8 cellular contexts compared by ENCODE assay signal in the genomic region with DNA sequence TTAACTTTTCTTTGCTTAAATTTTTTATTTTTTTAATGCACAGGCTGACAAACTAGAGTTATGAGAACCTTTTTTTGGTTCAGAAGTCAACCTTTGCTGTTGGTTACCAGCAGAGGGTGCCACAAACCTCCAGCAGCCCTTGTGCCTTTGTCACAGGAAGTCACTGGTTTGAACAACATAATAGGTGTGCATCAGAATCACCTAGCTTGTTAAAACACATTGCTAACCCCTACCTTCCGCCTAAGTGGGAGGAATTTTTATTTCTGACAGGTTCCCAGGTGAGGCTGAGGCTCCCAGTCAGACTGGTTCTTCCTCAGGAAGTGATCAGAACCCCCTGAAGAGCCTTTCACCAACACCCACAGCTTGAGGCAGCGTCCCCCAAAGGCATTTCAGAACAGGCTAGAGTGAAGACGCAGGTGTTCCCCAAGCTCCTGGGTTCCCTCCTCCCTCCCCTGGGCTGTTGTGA. TPM values are rescaled to one million over a fixed set of nuclear protein-coding genes. Genes with fewer than 3 reads are reported as not detected.
A peak's percentile ranks its signal among the peaks of the same experiment; 100 is the strongest.
DNase-seq lines count a peak whose midpoint lies in the region; ATAC-seq, FAIRE-seq and TF ChIP-seq lines count a peak whose summit lies in the region.

No MANE protein-coding gene starts in this region.

- H3K27ac Mint-ChIP-seq in mesothelial cell of epicardium = peak overlapping the region; percentile 34

- CTCF ChIA-PET in endothelial cell of umbilical vein (lab: Charles Lee) = interaction anchor here (0.7 to 2.8 kb wide), 15 partner anchors 10 to 84 kb away, joined by 3 to 61 read pairs (median 8); a partner anchor contains a TSS

- no peak overlapping the region for H3K4me2 ChIP-seq in endothelial cell of umbilical vein (ENCODE audit: insufficient read depth, low read length)

- H3K9me3 Mint-ChIP-seq in mesothelial cell of epicardium = peaks cover 3% of the 10 kb centered on the region

- peaks cover 7% of the 10 kb centered on the region for H3K4me1 ChIP-seq in endothelial cell of umbilical vein (ENCODE audit: control insufficient read depth, extremely low read depth, insufficient read depth, low read length)

- intact Hi-C loops in endothelial cell of umbilical vein (cut with micrococcal nuclease) = loop anchor here (1.0 to 2.0 kb wide), 3 partner anchors 23 to 47 kb away; a partner anchor contains a TSS

- peaks cover 6% of the 10 kb centered on the region for H3K36me3 Mint-ChIP-seq in mesothelial cell of epicardium

- H3K27me3 ChIP-seq in endothelial cell of umbilical vein (ENCODE audit: control insufficient read depth in 2 of 2, insufficient read depth in 2 of 2, low read length in 2 of 2) = no peaks in the 10 kb centered on the region

- no peaks in the 10 kb centered on the region for H3K9me3 ChIP-seq in endothelial cell of umbilical vein (replicated peaks; ENCODE audit: control insufficient read depth, insufficient read depth, low read length)

- DNase-seq in NCI-H2227 (lab: John Stamatoyannopoulos, UW; ENCODE audit: unreplicated experiment) (peak; percentile 31), endothelial cell of umbilical vein (ENCODE audit: low read depth, low spot score) (peak; percentile 66), mesothelial cell of epicardium (ENCODE audit: low spot score in 2 of 2, unreplicated experiment in 2 of 2) (no peak)
- peak; percentile 36 to 50 for DNase-seq in activated CD8-positive, alpha-beta memory T cell treated with anti-CD3 and anti-CD28 coated beads for 1 hour (ENCODE audit: extremely low read depth in 1 of 2, low read depth in 1 of 2)
- DNase-seq in stimulated activated naive CD8-positive, alpha-beta T cell treated with anti-CD3 and anti-CD28 coated beads, Interleukin-15, Interleukin-2, amounts not matched to agents 100 U/mL and 50 U/mL, for 24 hours = peak; percentile 54

- POLR2A ChIA-PET in endothelial cell of umbilical vein (lab: Charles Lee) = no interaction called here

- no peak overlapping the region for H3K4me3 Mint-ChIP-seq in mesothelial cell of epicardium

- no peaks in the 10 kb centered on the region for H3K9me1 ChIP-seq in endothelial cell of umbilical vein (replicated peaks; ENCODE audit: control insufficient read depth, extremely low read depth, insufficient read depth, low read length)

- ATAC-seq in GM21717 (IDR thresholded peaks at IDR 0.05; ENCODE audit: unreplicated experiment) = peak; percentile 63
- ATAC-seq in stimulated activated naive CD8-positive, alpha-beta T cell treated with anti-CD3 and anti-CD28 coated beads, Interleukin-15, Interleukin-2, amounts not matched to agents 100 U/mL and 50 U/mL, for 24 hours = peak; percentile 85
- no peak for ATAC-seq in HG03045 (IDR thresholded peaks at IDR 0.05; ENCODE audit: unreplicated experiment)

- no peaks in the 10 kb centered on the region for H3K27me3 Mint-ChIP-seq in mesothelial cell of epicardium (ENCODE audit: low read depth)

- peaks cover 0 to 2% of the 10 kb centered on the region in 2 experiments for H3K36me3 ChIP-seq in endothelial cell of umbilical vein (ENCODE audit: control insufficient read depth in 2 of 2, extremely low read depth in 1 of 2, insufficient read depth in 2 of 2, low read length in 2 of 2)

- H4K20me1 ChIP-seq in endothelial cell of umbilical vein (replicated peaks; ENCODE audit: control insufficient read depth, extremely low read depth, insufficient read depth, low read length) = no peaks in the 10 kb centered on the region

- H3K9ac ChIP-seq in endothelial cell of umbilical vein (replicated peaks; ENCODE audit: extremely low read depth, insufficient read depth, low read length) = no peak overlapping the region

- FAIRE-seq in endothelial cell of umbilical vein (lab: Jason Lieb, UNC) = peak; percentile 90

- no peaks in the 10 kb centered on the region for H3K79me2 ChIP-seq in endothelial cell of umbilical vein (ENCODE audit: control insufficient read depth, insufficient read depth, low read length)

- H3K4me1 Mint-ChIP-seq in mesothelial cell of epicardium = peaks cover 3% of the 10 kb centered on the region

- no peak for TF ChIP-seq POLR2A in endothelial cell of umbilical vein (IDR thresholded peaks at IDR 0.05; ENCODE audit: low read depth, low read length)

- H3K4me3 ChIP-seq in endothelial cell of umbilical vein (replicated peaks in 1 of 3; ENCODE audit: insufficient read depth in 1 of 3, low read depth in 1 of 3, low read length in 3 of 3) = no peak overlapping the region

- peak; percentile 86 for TF ChIP-seq CTCF in C4-2B (conservative IDR thresholded peaks at IDR 0.05)
- TF ChIP-seq CTCF in endothelial cell of umbilical vein (IDR thresholded peaks at IDR 0.05; ENCODE audit: extremely low read depth in 1 of 2, insufficient read depth in 1 of 2, low read depth in 1 of 2, low read length in 2 of 2) = peak; percentile 62 to 73
- no peak for TF ChIP-seq CTCF in mesothelial cell of epicardium (IDR thresholded peaks at IDR 0.05; ENCODE audit: unreplicated experiment)

- dilution Hi-C loops in endothelial cell of umbilical vein (cut with MboI; ENCODE audit: extremely low pct_ligation_motif_present, low sequenced_read_pairs) = no loop called here

- no peak overlapping the region for H2AFZ ChIP-seq in endothelial cell of umbilical vein (ENCODE audit: low read depth, low read length)

- H3K27ac ChIP-seq in C4-2B (no peak overlapping the region), endothelial cell of umbilical vein (ENCODE audit: insufficient read depth, low read depth, low read length) (no peak overlapping the region)

- BruUV-seq in endothelial cell of umbilical vein (replicated peaks; lab: Mats Ljungman, UMichigan) = no TSS peak

TF ChIP-seq in endothelial cell of umbilical vein, 7 proteins besides CTCF, POLR2A, EP300 and RAD21:
- no peak for TF ChIP-seq GATA2 (IDR thresholded peaks at IDR 0.05; ENCODE audit: insufficient read depth, insufficient read length, low read depth, low read length)
TF ChIP-seq in endothelial cell of umbilical vein: peak in this region for 0.

RNA-seq across cellular contexts. Expression of a gene that starts 22.6 kb away (rescaled TPM):
- total RNA-seq in endothelial cell of umbilical vein (220 and 222 TPM in 2 replicates), mesothelial cell of epicardium (144 to 154 TPM (median 149 TPM) in 3 replicates)
- polyA plus RNA-seq in endothelial cell of umbilical vein = 65.5 and 89.3 TPM in 2 replicates
- 131 and 135 TPM in 2 replicates for polyA plus RNA-seq in endothelial cell of umbilical vein (2011; cell fraction: cytosol; rRNA removed)
- 94.4 and 118 TPM in 2 replicates for polyA plus RNA-seq in endothelial cell of umbilical vein (2011; cell fraction: nucleus; rRNA removed)
- 297 and 299 TPM in 2 replicates for polyA plus RNA-seq in endothelial cell of umbilical vein (2012)
- 55.0 and 58.7 TPM in 2 replicates for polyA minus RNA-seq in endothelial cell of umbilical vein
- 132 TPM for polyA minus RNA-seq in endothelial cell of umbilical vein (2011; cell fraction: cytosol; rRNA and poly(A)+ RNA removed)
- 31.6 and 39.6 TPM in 2 replicates for polyA minus RNA-seq in endothelial cell of umbilical vein (2011; cell fraction: nucleus; rRNA and poly(A)+ RNA removed)

RNA-seq across cellular contexts. Expression of a gene that starts 47.8 kb away (rescaled TPM):
- 14.0 and 18.6 TPM in 2 replicates for total RNA-seq in endothelial cell of umbilical vein
- 18.4 and 26.6 TPM in 2 replicates for polyA plus RNA-seq in endothelial cell of umbilical vein
- polyA plus RNA-seq in endothelial cell of umbilical vein (2011; cell fraction: cytosol; rRNA removed) = 5.8 and 10.4 TPM in 2 replicates
- 15.1 and 16.8 TPM in 2 replicates for polyA plus RNA-seq in endothelial cell of umbilical vein (2011; cell fraction: nucleus; rRNA removed)
- 10.8 and 17.0 TPM in 2 replicates for polyA plus RNA-seq in endothelial cell of umbilical vein (2012)
- polyA minus RNA-seq in endothelial cell of umbilical vein = 1.2 and 1.9 TPM in 2 replicates
- polyA minus RNA-seq in endothelial cell of umbilical vein (2011; cell fraction: cytosol; rRNA and poly(A)+ RNA removed) = 24.6 TPM
- polyA minus RNA-seq in endothelial cell of umbilical vein (2011; cell fraction: nucleus; rRNA and poly(A)+ RNA removed) = 2.5 and 3.8 TPM in 2 replicates
- total RNA-seq in mesothelial cell of epicardium = 13.9 to 14.7 TPM (median 13.9 TPM) in 3 replicates

Comparison
In these comparisons a context has a peak if more than half of its experiments do, and no peak if none do; other contexts are left out.
1. DNase-seq: peak in NCI-H2227 (single experiment), activated CD8-positive, alpha-beta memory T cell treated with anti-CD3 and anti-CD28 coated beads for 1 hour (2 of 2), endothelial cell of umbilical vein (single experiment) and stimulated activated naive CD8-positive, alpha-beta T cell treated with anti-CD3 and anti-CD28 coated beads, Interleukin-15, Interleukin-2, amounts not matched to agents 100 U/mL and 50 U/mL, for 24 hours (single experiment); none in mesothelial cell of epicardium (0 of 2).